Comparison of ENCODE assay signal across 1 cellular context in the genomic region with DNA sequence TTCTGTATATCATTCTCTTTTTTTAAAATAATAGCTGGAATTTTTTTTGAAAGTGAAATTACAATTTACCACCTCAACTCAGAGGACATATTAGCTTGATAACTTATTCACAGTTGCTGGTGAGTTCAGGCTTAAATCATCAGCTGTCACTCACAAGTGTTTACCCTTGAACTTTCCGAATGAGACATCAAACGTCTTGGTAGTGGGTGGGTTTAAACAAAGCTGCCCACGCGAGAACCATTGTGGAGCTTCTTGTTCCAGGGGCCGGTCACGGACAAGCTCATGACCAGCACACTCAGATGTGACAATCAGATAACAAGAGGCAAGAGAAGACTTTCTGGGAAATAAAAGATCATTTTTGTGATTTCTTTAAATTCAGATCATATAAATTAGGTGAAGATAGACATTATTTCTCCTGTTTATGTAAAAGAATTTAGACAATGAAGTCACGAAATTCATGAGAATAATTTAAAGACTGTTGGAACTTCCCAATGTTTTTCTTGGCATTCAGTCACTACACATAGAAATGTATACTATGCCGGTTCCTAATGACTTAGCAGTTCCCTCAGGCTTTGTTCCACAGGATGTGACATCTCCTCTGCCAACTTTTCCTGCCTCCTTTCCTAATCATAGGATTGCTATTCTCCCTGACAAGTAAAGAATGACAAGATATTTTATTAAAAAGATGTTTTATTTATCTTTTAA.
TF ChIP-seq lines count a peak whose summit lies in the region.

No MANE protein-coding gene starts in this region.

TF ChIP-seq in HEK293, 187 proteins besides CTCF, POLR2A, EP300 and RAD21 (continued from another document):
- TF ChIP-seq, protein P1, sequence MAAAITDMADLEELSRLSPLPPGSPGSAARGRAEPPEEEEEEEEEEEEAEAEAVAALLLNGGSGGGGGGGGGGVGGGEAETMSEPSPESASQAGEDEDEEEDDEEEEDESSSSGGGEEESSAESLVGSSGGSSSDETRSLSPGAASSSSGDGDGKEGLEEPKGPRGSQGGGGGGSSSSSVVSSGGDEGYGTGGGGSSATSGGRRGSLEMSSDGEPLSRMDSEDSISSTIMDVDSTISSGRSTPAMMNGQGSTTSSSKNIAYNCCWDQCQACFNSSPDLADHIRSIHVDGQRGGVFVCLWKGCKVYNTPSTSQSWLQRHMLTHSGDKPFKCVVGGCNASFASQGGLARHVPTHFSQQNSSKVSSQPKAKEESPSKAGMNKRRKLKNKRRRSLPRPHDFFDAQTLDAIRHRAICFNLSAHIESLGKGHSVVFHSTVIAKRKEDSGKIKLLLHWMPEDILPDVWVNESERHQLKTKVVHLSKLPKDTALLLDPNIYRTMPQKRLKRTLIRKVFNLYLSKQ (tag by site-specific recombination; IDR thresholded peaks at IDR 0.05; ENCODE audit: borderline replicate concordance), result no peak
- TF ChIP-seq, protein P2, sequence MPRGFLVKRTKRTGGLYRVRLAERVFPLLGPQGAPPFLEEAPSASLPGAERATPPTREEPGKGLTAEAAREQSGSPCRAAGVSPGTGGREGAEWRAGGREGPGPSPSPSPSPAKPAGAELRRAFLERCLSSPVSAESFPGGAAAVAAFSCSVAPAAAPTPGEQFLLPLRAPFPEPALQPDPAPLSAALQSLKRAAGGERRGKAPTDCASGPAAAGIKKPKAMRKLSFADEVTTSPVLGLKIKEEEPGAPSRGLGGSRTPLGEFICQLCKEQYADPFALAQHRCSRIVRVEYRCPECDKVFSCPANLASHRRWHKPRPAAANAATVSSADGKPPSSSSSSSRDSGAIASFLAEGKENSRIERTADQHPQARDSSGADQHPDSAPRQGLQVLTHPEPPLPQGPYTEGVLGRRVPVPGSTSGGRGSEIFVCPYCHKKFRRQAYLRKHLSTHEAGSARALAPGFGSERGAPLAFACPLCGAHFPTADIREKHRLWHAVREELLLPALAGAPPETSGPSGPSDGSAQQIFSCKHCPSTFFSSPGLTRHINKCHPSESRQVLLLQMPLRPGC (tag by site-specific recombination; IDR thresholded peaks at IDR 0.05), result peak; percentile 95
- TF ChIP-seq OSR2 (tag by site-specific recombination; IDR thresholded peaks at IDR 0.05) (peak; percentile 12; the same call in 1 of the 2 replicates), KLF8 (tag by site-specific recombination; IDR thresholded peaks at IDR 0.05) (no peak), SCRT1 (tag by site-specific recombination; IDR thresholded peaks at IDR 0.05; ENCODE audit: borderline replicate concordance) (no peak), ZNF174 (tag by site-specific recombination; IDR thresholded peaks at IDR 0.05) (no peak), ZNF837 (tag by site-specific recombination; IDR thresholded peaks at IDR 0.05) (no peak), ZNF544 (tag by site-specific recombination; IDR thresholded peaks at IDR 0.05) (no peak), ZNF48 (tag by site-specific recombination; IDR thresholded peaks at IDR 0.05) (no peak), ZNF37A (tag by site-specific recombination; IDR thresholded peaks at IDR 0.05) (no peak), ZNF621 (tag by site-specific recombination; IDR thresholded peaks at IDR 0.05) (no peak), ZEB2 (tag by site-specific recombination; IDR thresholded peaks at IDR 0.05) (peak; percentile 43; the same call in 1 of the 2 replicates), IKZF3 (tag by site-specific recombination; IDR thresholded peaks at IDR 0.05) (peak; percentile 76), KLF1 (tag by site-specific recombination; IDR thresholded peaks at IDR 0.05) (no peak), ZBTB7A (tag by site-specific recombination; IDR thresholded peaks at IDR 0.05; ENCODE audit: low read depth) (no peak)
- TF ChIP-seq, protein P3, sequence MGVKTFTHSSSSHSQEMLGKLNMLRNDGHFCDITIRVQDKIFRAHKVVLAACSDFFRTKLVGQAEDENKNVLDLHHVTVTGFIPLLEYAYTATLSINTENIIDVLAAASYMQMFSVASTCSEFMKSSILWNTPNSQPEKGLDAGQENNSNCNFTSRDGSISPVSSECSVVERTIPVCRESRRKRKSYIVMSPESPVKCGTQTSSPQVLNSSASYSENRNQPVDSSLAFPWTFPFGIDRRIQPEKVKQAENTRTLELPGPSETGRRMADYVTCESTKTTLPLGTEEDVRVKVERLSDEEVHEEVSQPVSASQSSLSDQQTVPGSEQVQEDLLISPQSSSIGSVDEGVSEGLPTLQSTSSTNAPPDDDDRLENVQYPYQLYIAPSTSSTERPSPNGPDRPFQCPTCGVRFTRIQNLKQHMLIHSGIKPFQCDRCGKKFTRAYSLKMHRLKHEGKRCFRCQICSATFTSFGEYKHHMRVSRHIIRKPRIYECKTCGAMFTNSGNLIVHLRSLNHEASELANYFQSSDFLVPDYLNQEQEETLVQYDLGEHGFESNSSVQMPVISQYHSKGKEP (tag by site-specific recombination; IDR thresholded peaks at IDR 0.05), result peak; percentile 39; the same call in 1 of the 2 replicates
- TF ChIP-seq, protein P4, sequence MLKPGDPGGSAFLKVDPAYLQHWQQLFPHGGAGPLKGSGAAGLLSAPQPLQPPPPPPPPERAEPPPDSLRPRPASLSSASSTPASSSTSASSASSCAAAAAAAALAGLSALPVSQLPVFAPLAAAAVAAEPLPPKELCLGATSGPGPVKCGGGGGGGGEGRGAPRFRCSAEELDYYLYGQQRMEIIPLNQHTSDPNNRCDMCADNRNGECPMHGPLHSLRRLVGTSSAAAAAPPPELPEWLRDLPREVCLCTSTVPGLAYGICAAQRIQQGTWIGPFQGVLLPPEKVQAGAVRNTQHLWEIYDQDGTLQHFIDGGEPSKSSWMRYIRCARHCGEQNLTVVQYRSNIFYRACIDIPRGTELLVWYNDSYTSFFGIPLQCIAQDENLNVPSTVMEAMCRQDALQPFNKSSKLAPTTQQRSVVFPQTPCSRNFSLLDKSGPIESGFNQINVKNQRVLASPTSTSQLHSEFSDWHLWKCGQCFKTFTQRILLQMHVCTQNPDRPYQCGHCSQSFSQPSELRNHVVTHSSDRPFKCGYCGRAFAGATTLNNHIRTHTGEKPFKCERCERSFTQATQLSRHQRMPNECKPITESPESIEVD (tag by site-specific recombination; IDR thresholded peaks at IDR 0.05), result peak; percentile 86
- TF ChIP-seq, protein P5, sequence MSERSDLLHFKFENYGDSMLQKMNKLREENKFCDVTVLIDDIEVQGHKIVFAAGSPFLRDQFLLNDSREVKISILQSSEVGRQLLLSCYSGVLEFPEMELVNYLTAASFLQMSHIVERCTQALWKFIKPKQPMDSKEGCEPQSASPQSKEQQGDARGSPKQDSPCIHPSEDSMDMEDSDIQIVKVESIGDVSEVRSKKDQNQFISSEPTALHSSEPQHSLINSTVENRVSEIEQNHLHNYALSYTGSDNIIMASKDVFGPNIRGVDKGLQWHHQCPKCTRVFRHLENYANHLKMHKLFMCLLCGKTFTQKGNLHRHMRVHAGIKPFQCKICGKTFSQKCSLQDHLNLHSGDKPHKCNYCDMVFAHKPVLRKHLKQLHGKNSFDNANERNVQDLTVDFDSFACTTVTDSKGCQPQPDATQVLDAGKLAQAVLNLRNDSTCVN (tag by site-specific recombination; optimal IDR thresholded peaks at IDR 0.05), result no peak
- TF ChIP-seq, protein P6, sequence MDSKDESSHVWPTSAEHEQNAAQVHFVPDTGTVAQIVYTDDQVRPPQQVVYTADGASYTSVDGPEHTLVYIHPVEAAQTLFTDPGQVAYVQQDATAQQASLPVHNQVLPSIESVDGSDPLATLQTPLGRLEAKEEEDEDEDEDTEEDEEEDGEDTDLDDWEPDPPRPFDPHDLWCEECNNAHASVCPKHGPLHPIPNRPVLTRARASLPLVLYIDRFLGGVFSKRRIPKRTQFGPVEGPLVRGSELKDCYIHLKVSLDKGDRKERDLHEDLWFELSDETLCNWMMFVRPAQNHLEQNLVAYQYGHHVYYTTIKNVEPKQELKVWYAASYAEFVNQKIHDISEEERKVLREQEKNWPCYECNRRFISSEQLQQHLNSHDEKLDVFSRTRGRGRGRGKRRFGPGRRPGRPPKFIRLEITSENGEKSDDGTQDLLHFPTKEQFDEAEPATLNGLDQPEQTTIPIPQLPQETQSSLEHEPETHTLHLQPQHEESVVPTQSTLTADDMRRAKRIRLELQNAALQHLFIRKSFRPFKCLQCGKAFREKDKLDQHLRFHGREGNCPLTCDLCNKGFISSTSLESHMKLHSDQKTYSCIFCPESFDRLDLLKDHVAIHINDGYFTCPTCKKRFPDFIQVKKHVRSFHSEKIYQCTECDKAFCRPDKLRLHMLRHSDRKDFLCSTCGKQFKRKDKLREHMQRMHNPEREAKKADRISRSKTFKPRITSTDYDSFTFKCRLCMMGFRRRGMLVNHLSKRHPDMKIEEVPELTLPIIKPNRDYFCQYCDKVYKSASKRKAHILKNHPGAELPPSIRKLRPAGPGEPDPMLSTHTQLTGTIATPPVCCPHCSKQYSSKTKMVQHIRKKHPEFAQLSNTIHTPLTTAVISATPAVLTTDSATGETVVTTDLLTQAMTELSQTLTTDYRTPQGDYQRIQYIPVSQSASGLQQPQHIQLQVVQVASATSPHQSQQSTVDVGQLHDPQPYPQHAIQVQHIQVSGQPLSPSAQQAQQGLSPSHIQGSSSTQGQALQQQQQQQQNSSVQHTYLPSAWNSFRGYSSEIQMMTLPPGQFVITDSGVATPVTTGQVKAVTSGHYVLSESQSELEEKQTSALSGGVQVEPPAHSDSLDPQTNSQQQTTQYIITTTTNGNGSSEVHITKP (tag by site-specific recombination; IDR thresholded peaks at IDR 0.05), result peak; percentile 92
- TF ChIP-seq, protein P7, sequence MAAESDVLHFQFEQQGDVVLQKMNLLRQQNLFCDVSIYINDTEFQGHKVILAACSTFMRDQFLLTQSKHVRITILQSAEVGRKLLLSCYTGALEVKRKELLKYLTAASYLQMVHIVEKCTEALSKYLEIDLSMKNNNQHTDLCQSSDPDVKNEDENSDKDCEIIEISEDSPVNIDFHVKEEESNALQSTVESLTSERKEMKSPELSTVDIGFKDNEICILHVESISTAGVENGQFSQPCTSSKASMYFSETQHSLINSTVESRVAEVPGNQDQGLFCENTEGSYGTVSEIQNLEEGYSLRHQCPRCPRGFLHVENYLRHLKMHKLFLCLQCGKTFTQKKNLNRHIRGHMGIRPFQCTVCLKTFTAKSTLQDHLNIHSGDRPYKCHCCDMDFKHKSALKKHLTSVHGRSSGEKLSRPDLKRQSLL (tag by site-specific recombination; IDR thresholded peaks at IDR 0.05), result no peak
- TF ChIP-seq, protein P8, sequence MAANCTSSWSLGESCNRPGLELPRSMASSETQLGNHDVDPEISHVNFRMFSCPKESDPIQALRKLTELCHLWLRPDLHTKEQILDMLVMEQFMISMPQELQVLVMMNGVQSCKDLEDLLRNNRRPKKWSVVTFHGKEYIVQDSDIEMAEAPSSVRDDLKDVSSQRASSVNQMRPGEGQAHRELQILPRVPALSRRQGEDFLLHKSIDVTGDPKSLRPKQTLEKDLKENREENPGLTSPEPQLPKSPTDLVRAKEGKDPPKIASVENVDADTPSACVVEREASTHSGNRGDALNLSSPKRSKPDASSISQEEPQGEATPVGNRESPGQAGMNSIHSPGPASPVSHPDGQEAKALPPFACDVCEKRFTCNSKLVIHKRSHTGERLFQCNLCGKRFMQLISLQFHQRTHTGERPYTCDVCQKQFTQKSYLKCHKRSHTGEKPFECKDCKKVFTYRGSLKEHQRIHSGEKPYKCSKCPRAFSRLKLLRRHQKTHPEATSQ (tag by site-specific recombination; IDR thresholded peaks at IDR 0.05), result no peak
